Comparison of ENCODE assay signal across 19 cellular contexts in genomic region chr1:11671544-11672286, GRCh38. TPM values are rescaled to one million over a fixed set of nuclear protein-coding genes. Genes with fewer than 3 reads are reported as not detected.
DNase-seq lines count a peak whose midpoint lies in the region; ATAC-seq and TF ChIP-seq lines count a peak whose summit lies in the region.
"Had no signal": no experiment of that assay in that cellular context is flagged by ENCODE, and none has a peak within 500 bp of the region (broad histone marks: within the 10 kb centered on the region; RNA-seq: fewer than 3 reads in every experiment).

No MANE protein-coding gene starts in this region.

- WGBS in upper lobe of left lung, 2 donors, result 84 to 86% methylated on average over 11 to 14 of the region's 14 CpGs

- no peaks in the 10 kb centered on the region for H3K9me3 Mint-ChIP-seq in naive thymus-derived CD8-positive, alpha-beta T cell
- H3K9me3 Mint-ChIP-seq: activated CD8-positive, alpha-beta T cell treated with anti-CD3 and anti-CD28 coated beads for 36 hours; activated naive CD4-positive, alpha-beta T cell treated with anti-CD3 and anti-CD28 coated beads, Interleukin-2, amount 10 ng/mL, durations not matched to agents 7 days and 5 days; activated T-cell treated with anti-CD3 and anti-CD28 coated beads, Interleukin-2, amount 50 U/mL, for 24 hours; stimulated activated naive CD8-positive, alpha-beta T cell treated with anti-CD3 and anti-CD28 coated beads, Interleukin-15, Interleukin-2, amounts not matched to agents 100 ng/mL and 50 ng/mL, for 24 hours; T-helper 1 cell treated with Interleukin-12 subunit alpha and Interleukin-12 subunit beta and Interleukin-4 antibody, amounts not matched to agents 30 μg/mL and 1 μg/mL, for 36 hours; WTC11 had no signal

- TF ChIP-seq CTCF in right atrium auricular region (IDR thresholded peaks at IDR 0.05) (no peak), upper lobe of left lung (IDR thresholded peaks at IDR 0.05) (no peak)

- H3K9me3 ChIP-seq in right atrium auricular region (no peaks in the 10 kb centered on the region), upper lobe of left lung (no peaks in the 10 kb centered on the region)
- H3K9me3 ChIP-seq: BE2C, heart left ventricle, sigmoid colon had no signal

- peaks cover 0 to 35% (median 5%) of the 10 kb centered on the region in 3 donors for H3K36me3 Mint-ChIP-seq in naive thymus-derived CD8-positive, alpha-beta T cell

- peak in 1 of 4 donors; percentile 30 for TF ChIP-seq EP300 in upper lobe of left lung (IDR thresholded peaks at IDR 0.05)

- H3K27ac Mint-ChIP-seq in naive thymus-derived CD8-positive, alpha-beta T cell, result no peak overlapping the region
- H3K27ac Mint-ChIP-seq: activated CD8-positive, alpha-beta T cell treated with anti-CD3 and anti-CD28 coated beads for 36 hours; activated T-cell treated with anti-CD3 and anti-CD28 coated beads, Interleukin-2, amount 50 U/mL, for 24 hours; stimulated activated naive CD8-positive, alpha-beta T cell treated with anti-CD3 and anti-CD28 coated beads, Interleukin-15, Interleukin-2, amounts not matched to agents 100 ng/mL and 50 ng/mL, for 24 hours; T-helper 1 cell treated with Interleukin-12 subunit alpha and Interleukin-12 subunit beta and Interleukin-4 antibody, amounts not matched to agents 30 μg/mL and 1 μg/mL, for 36 hours; WTC11 had no signal

- H3K4me3 Mint-ChIP-seq in naive thymus-derived CD8-positive, alpha-beta T cell, result no peak overlapping the region
- H3K4me3 Mint-ChIP-seq: activated CD8-positive, alpha-beta T cell treated with anti-CD3 and anti-CD28 coated beads for 36 hours; activated naive CD4-positive, alpha-beta T cell treated with anti-CD3 and anti-CD28 coated beads, Interleukin-2, amount 10 ng/mL, durations not matched to agents 7 days and 5 days; activated T-cell treated with anti-CD3 and anti-CD28 coated beads, Interleukin-2, amount 50 U/mL, for 24 hours; stimulated activated naive CD8-positive, alpha-beta T cell treated with anti-CD3 and anti-CD28 coated beads, Interleukin-15, Interleukin-2, amounts not matched to agents 100 ng/mL and 50 ng/mL, for 24 hours; T-helper 1 cell treated with Interleukin-12 subunit alpha and Interleukin-12 subunit beta and Interleukin-4 antibody, amounts not matched to agents 30 μg/mL and 1 μg/mL, for 36 hours; WTC11 had no signal

- no peaks in the 10 kb centered on the region for H3K27me3 Mint-ChIP-seq in naive thymus-derived CD8-positive, alpha-beta T cell
- H3K27me3 Mint-ChIP-seq: activated CD8-positive, alpha-beta T cell treated with anti-CD3 and anti-CD28 coated beads for 36 hours; activated naive CD4-positive, alpha-beta T cell treated with anti-CD3 and anti-CD28 coated beads, Interleukin-2, amount 10 ng/mL, durations not matched to agents 7 days and 5 days; activated T-cell treated with anti-CD3 and anti-CD28 coated beads, Interleukin-2, amount 50 U/mL, for 24 hours; stimulated activated naive CD8-positive, alpha-beta T cell treated with anti-CD3 and anti-CD28 coated beads, Interleukin-15, Interleukin-2, amounts not matched to agents 100 ng/mL and 50 ng/mL, for 24 hours had no signal

- H3K4me3 ChIP-seq in right atrium auricular region (no peak overlapping the region), upper lobe of left lung (no peak overlapping the region)
- H3K4me3 ChIP-seq: heart left ventricle, sigmoid colon had no signal

- peaks cover 0 to 7% of the 10 kb centered on the region in 2 donors for H3K4me1 ChIP-seq in right atrium auricular region
- peaks cover 10 to 14% (median 12%) of the 10 kb centered on the region in 4 donors for H3K4me1 ChIP-seq in upper lobe of left lung
- H3K4me1 ChIP-seq: BE2C, sigmoid colon had no signal

- TF ChIP-seq POLR2A in upper lobe of left lung (IDR thresholded peaks at IDR 0.05), result no peak

- DNase-seq in Right ventricle myocardium superior (peak; percentile 30), right atrium auricular region (ENCODE audit: low spot score) (no peak), left colon (no peak), upper lobe of left lung (peak in 1 of 2 donors; percentile 57), NCI-H345 (lab: John Stamatoyannopoulos, UW) (no peak)
- DNase-seq in naive thymus-derived CD8-positive, alpha-beta T cell, result no peak
- DNase-seq: activated CD8-positive, alpha-beta T cell treated with anti-CD3 and anti-CD28 coated beads for 36 hours; activated naive CD4-positive, alpha-beta T cell treated with anti-CD3 and anti-CD28 coated beads, Interleukin-2, amount 10 ng/mL, durations not matched to agents 7 days and 5 days; activated T-cell treated with anti-CD3 and anti-CD28 coated beads, Interleukin-2, amount 50 U/mL, for 24 hours; BE2C; heart left ventricle; KBM-7; mammary epithelial cell; NCI-H1694; NCI-H774; sigmoid colon had no signal

- no peak for ATAC-seq in Right ventricle myocardium superior (ENCODE audit: poor library complexity)
- ATAC-seq in left colon, result peak; percentile 30
- no peak for ATAC-seq in upper lobe of left lung (ENCODE audit: low FRiP score in 2 of 2)
- ATAC-seq in naive thymus-derived CD8-positive, alpha-beta T cell, result no peak
- ATAC-seq: activated CD8-positive, alpha-beta T cell treated with anti-CD3 and anti-CD28 coated beads for 36 hours; WTC11 had no signal

- no peak overlapping the region for H3K27ac ChIP-seq in right atrium auricular region
- H3K27ac ChIP-seq in upper lobe of left lung, result peak overlapping the region; percentile 28 to 82 (median 57)
- H3K27ac ChIP-seq: heart left ventricle, sigmoid colon had no signal

- POLR2A ChIA-PET in naive thymus-derived CD8-positive, alpha-beta T cell (lab: Charles Lee), result no interaction called here

- H3K36me3 ChIP-seq in right atrium auricular region (peaks cover 24% of the 10 kb centered on the region), upper lobe of left lung (peaks cover 0 to 67% (median 44%) of the 10 kb centered on the region in 4 donors)
- H3K36me3 ChIP-seq: BE2C had no signal

- peaks cover 5 to 7% (median 5%) of the 10 kb centered on the region in 4 donors for H3K4me1 Mint-ChIP-seq in naive thymus-derived CD8-positive, alpha-beta T cell
- H3K4me1 Mint-ChIP-seq: WTC11 had no signal

- intact Hi-C loops in Right ventricle myocardium superior (cut with DNase I) (no loop called here), left colon (cut with DNase I, micrococcal nuclease) (no loop called here)

- H3K27me3 ChIP-seq in right atrium auricular region (no peaks in the 10 kb centered on the region), upper lobe of left lung (no peaks in the 10 kb centered on the region)
- H3K27me3 ChIP-seq: BE2C, heart left ventricle, sigmoid colon had no signal

RNA-seq across cellular contexts. Expression of gene FBXO6, which starts 7.7 kb away (rescaled TPM):
- 11.6 TPM for total RNA-seq in Right ventricle myocardium superior
- 10 to 100 TPM in 1 of 2 donors, 1 to 10 TPM in 1; 8.0 to 10.8 TPM for total RNA-seq in right atrium auricular region
- 1 to 10 TPM; 6.8 to 8.1 TPM for total RNA-seq in left colon
- 10 to 100 TPM; 10.5 to 25.4 (median 16.4) TPM for total RNA-seq in upper lobe of left lung
- 1 to 10 TPM; 3.2 to 3.7 TPM for total RNA-seq in naive thymus-derived CD8-positive, alpha-beta T cell
- polyA plus RNA-seq in naive thymus-derived CD8-positive, alpha-beta T cell, result 10 to 100 TPM; 12.9 to 22.2 (median 14.0) TPM

RNA-seq across cellular contexts. Expression of gene MAD2L2, which starts 9.2 kb away (rescaled TPM):
- 15.8 TPM for total RNA-seq in Right ventricle myocardium superior
- total RNA-seq in right atrium auricular region, result 10 to 100 TPM; 18.7 to 31.1 TPM
- total RNA-seq in left colon, result 1 to 10 TPM; 7.0 to 7.4 TPM
- total RNA-seq in upper lobe of left lung, result 10 to 100 TPM; 20.3 to 38.8 (median 28.0) TPM
- 10 to 100 TPM; 19.7 to 21.3 TPM for total RNA-seq in naive thymus-derived CD8-positive, alpha-beta T cell
- 10 to 100 TPM; 52.2 to 66.1 (median 54.2) TPM for polyA plus RNA-seq in naive thymus-derived CD8-positive, alpha-beta T cell

RNA-seq across cellular contexts. Expression of gene FBXO44, which starts 17.0 kb away (rescaled TPM):
- total RNA-seq in Right ventricle myocardium superior (15.6 TPM), right atrium auricular region (10 to 100 TPM; 15.5 to 20.5 TPM), left colon (1 to 10 TPM; 4.0 to 8.1 TPM), upper lobe of left lung (100 to 1,000 TPM in 1 of 6 donors, 10 to 100 TPM in 5; 14.7 to 114 (median 18.0) TPM)
- total RNA-seq in naive thymus-derived CD8-positive, alpha-beta T cell, result 10 to 100 TPM; 54.3 to 55.7 TPM
- polyA plus RNA-seq in naive thymus-derived CD8-positive, alpha-beta T cell, result 10 to 100 TPM in 1 of 3 donors, 1 to 10 TPM in 2; 6.4 to 10.1 (median 9.5) TPM

RNA-seq across cellular contexts. Expression of gene FBXO2, which starts 17.5 kb away (rescaled TPM):
- 2.3 TPM for total RNA-seq in Right ventricle myocardium superior
- total RNA-seq in right atrium auricular region, result 10 to 100 TPM in 1 of 2 donors, 1 to 10 TPM in 1; 2.5 to 16.7 TPM
- total RNA-seq in left colon, result 1 to 10 TPM in 1 of 2 donors, under 1 TPM in 1; 0.55 to 1.4 TPM
- total RNA-seq in upper lobe of left lung, result 10 to 100 TPM in 5 of 6 donors, 1 to 10 TPM in 1; 8.2 to 18.0 (median 13.8) TPM
- total RNA-seq in naive thymus-derived CD8-positive, alpha-beta T cell, result 1 to 10 TPM; 2.5 to 3.8 TPM
- polyA plus RNA-seq in naive thymus-derived CD8-positive, alpha-beta T cell, result 1 to 10 TPM; 2.3 to 5.4 (median 3.6) TPM

RNA-seq across cellular contexts. Expression of gene DRAXIN, which starts 19.8 kb away (rescaled TPM):
- total RNA-seq in Right ventricle myocardium superior (0.05 TPM), right atrium auricular region (not detected), left colon (under 1 TPM; 0.06 to 0.11 TPM), upper lobe of left lung (under 1 TPM in 2 of 6 donors, not detected in 4; 0.11 to 0.17 TPM)
- total RNA-seq in naive thymus-derived CD8-positive, alpha-beta T cell, result under 1 TPM; 0.22 to 0.29 TPM
- polyA plus RNA-seq in naive thymus-derived CD8-positive, alpha-beta T cell, result under 1 TPM; 0.07 to 0.29 (median 0.14) TPM

Comparison
In these comparisons a context has a peak if more than half of its experiments do, and no peak if none do; other contexts are left out.
1. H3K27ac ChIP-seq: peak in upper lobe of left lung (4 of 4); none in right atrium auricular region (0 of 2).